In the genomic region with DNA sequence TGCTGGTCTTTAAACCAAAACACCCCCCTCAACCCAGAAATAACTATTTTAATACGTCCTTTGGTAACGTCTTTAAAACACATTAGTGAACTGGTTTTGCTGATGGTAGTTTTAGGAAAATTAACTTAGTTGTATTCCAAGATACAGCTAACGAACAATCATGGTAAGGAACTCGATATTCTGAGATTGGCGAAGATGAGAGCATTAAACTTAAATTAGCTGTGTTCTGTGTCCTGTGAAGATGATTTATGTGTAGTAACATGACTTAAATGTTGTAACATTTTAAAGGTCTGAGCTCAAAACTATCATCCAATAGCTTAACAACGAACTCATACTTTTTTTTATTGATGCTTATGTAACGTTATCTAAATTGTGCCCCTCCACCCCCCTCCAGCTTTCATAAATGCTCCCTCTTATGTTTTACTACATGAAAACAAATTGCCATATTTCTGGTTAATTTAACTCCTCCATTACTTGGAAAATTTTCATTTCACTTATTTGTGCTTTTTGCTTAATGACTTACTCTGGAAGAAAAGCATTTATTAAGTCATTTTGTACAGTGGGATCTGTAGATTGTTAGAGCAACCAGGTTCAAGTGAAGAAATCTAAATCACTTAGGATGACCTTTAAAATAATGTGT, we compare ENCODE assay signal across 9 cellular contexts. TPM values are rescaled to one million over a fixed set of nuclear protein-coding genes. Genes with fewer than 3 reads are reported as not detected.
DNase-seq lines count a peak whose midpoint lies in the region; ATAC-seq and TF ChIP-seq lines count a peak whose summit lies in the region.
"Had no signal": no experiment of that assay in that cellular context is flagged by ENCODE, and none has a peak within 500 bp of the region (broad histone marks: within the 10 kb centered on the region; RNA-seq: fewer than 3 reads in every experiment).

No MANE protein-coding gene starts in this region.

- peaks cover 28% of the 10 kb centered on the region for H3K27me3 ChIP-seq in left ventricle myocardium inferior (ENCODE audit: low read depth)
- H3K27me3 ChIP-seq in naive thymus-derived CD4-positive, alpha-beta T cell (ENCODE audit: control insufficient read depth in 2 of 2, insufficient read depth in 2 of 2, low read length in 2 of 2): no peaks in the 10 kb centered on the region
- H3K27me3 ChIP-seq in vagina: no peaks in the 10 kb centered on the region

- peak overlapping the region; percentile 38 for H3K27ac ChIP-seq in left ventricle myocardium inferior (replicated peaks)
- no peak overlapping the region for H3K27ac ChIP-seq in naive thymus-derived CD4-positive, alpha-beta T cell (ENCODE audit: low read depth, low read length)
- H3K27ac ChIP-seq in vagina: peak overlapping the region; percentile 79

- H3K4me3 Mint-ChIP-seq in brain: peak overlapping the region; percentile 82 to 94 (median 87)
- H3K4me3 Mint-ChIP-seq in naive thymus-derived CD4-positive, alpha-beta T cell: peak overlapping the region; percentile 67 to 94 (median 89)

- H3K4me1 Mint-ChIP-seq in brain: peaks cover 34% of the 10 kb centered on the region
- H3K4me1 Mint-ChIP-seq in naive thymus-derived CD4-positive, alpha-beta T cell: peaks cover 7 to 26% (median 12%) of the 10 kb centered on the region in 7 donors

- peaks cover 3% of the 10 kb centered on the region for H3K27me3 Mint-ChIP-seq in brain
- H3K27me3 Mint-ChIP-seq in naive thymus-derived CD4-positive, alpha-beta T cell: peaks cover 4 to 67% (median 7%) of the 10 kb centered on the region in 5 donors

- ATAC-seq in naive thymus-derived CD4-positive, alpha-beta T cell: no peak
- no peak for ATAC-seq in HG02588 (IDR thresholded peaks at IDR 0.05; ENCODE audit: unreplicated experiment)

- H3K36me3 Mint-ChIP-seq in brain: no peaks in the 10 kb centered on the region
- no peaks in the 10 kb centered on the region for H3K36me3 Mint-ChIP-seq in naive thymus-derived CD4-positive, alpha-beta T cell

- H3K36me3 ChIP-seq in left ventricle myocardium inferior (no peaks in the 10 kb centered on the region), vagina (no peaks in the 10 kb centered on the region)
- no peaks in the 10 kb centered on the region for H3K36me3 ChIP-seq in naive thymus-derived CD4-positive, alpha-beta T cell (ENCODE audit: control insufficient read depth in 2 of 3, insufficient read depth in 3 of 3, low read length in 3 of 3)

- peak overlapping the region in 4 of 5 experiments; percentile 75 to 89 (median 81) for H3K27ac Mint-ChIP-seq in brain
- peak overlapping the region in 7 of 9 donors; percentile 7 to 80 (median 51) for H3K27ac Mint-ChIP-seq in naive thymus-derived CD4-positive, alpha-beta T cell

- H3K9me3 Mint-ChIP-seq in brain: peaks cover 0 to 3% (median 0%) of the 10 kb centered on the region in 5 experiments
- H3K9me3 Mint-ChIP-seq in naive thymus-derived CD4-positive, alpha-beta T cell: no peaks in the 10 kb centered on the region

- TF ChIP-seq POLR2A in vagina (IDR thresholded peaks at IDR 0.05): no peak

- H3K4me1 ChIP-seq in left ventricle myocardium inferior (peaks cover 21% of the 10 kb centered on the region), vagina (peaks cover 12% of the 10 kb centered on the region)
- H3K4me1 ChIP-seq in naive thymus-derived CD4-positive, alpha-beta T cell (ENCODE audit: control insufficient read depth in 2 of 2, insufficient read depth in 2 of 2, low read length in 2 of 2): peaks cover 5 to 7% of the 10 kb centered on the region in 2 donors

- TF ChIP-seq CTCF in left ventricle myocardium inferior (IDR thresholded peaks at IDR 0.05; ENCODE audit: borderline replicate concordance): no peak
- no peak for TF ChIP-seq CTCF in brain (conservative IDR thresholded peaks at IDR 0.05)
- no peak for TF ChIP-seq CTCF in vagina (IDR thresholded peaks at IDR 0.05)

- H3K9me3 ChIP-seq in left ventricle myocardium inferior (replicated peaks): no peaks in the 10 kb centered on the region
- no peaks in the 10 kb centered on the region for H3K9me3 ChIP-seq in naive thymus-derived CD4-positive, alpha-beta T cell (ENCODE audit: control insufficient read depth in 2 of 3, low read length in 3 of 3)
- no peaks in the 10 kb centered on the region for H3K9me3 ChIP-seq in vagina

- intact Hi-C loops in left ventricle myocardium inferior (cut with micrococcal nuclease): no loop called here
- intact Hi-C loops in cardiac septum (cut with DNase I): loop anchor here (10.0 kb wide), 1 partner anchor 592 kb away; no protein-coding TSS in a partner anchor
- intact Hi-C loops in naive thymus-derived CD4-positive, alpha-beta T cell (cut with micrococcal nuclease): loop anchor here (1.0 to 10.0 kb wide), 6 partner anchors 160 to 1442 kb away; no protein-coding TSS in a partner anchor
- intact Hi-C loops in vagina (cut with DNase I): loop anchor here (10.0 kb wide), 1 partner anchor 592 kb away; no protein-coding TSS in a partner anchor

- CTCF ChIA-PET in naive thymus-derived CD4-positive, alpha-beta T cell (lab: Charles Lee): interaction anchor here (0.6 to 1.4 kb wide), 5 partner anchors 95 to 594 kb away, joined by 3 to 7 read pairs (median 4); no protein-coding TSS in a partner anchor

- no peak for DNase-seq in left ventricle myocardium inferior
- DNase-seq in cardiac septum (ENCODE audit: low spot score): no peak
- DNase-seq in naive thymus-derived CD4-positive, alpha-beta T cell: no peak
- DNase-seq in vagina (ENCODE audit: extremely low spot score in 2 of 2): no peak
- no peak for DNase-seq in SK-N-DZ (ENCODE audit: low spot score)
- DNase-seq in NCI-H1105 (lab: John Stamatoyannopoulos, UW): no peak
- DNase-seq: NCI-H187 treated with DMSO at 0.1 percent for 48 hours had no signal

- H3K4me3 ChIP-seq in left ventricle myocardium inferior: peak overlapping the region; percentile 72
- no peak overlapping the region for H3K4me3 ChIP-seq in naive thymus-derived CD4-positive, alpha-beta T cell (ENCODE audit: low read length)
- peak overlapping the region; percentile 62 for H3K4me3 ChIP-seq in vagina

- POLR2A ChIA-PET in naive thymus-derived CD4-positive, alpha-beta T cell (lab: Charles Lee): no interaction called here

RNA-seq across cellular contexts. Expression of gene SDK1, which starts 1.7 kb away (rescaled TPM):
- total RNA-seq in left ventricle myocardium inferior: 1.3 TPM
- 0.32 TPM for total RNA-seq in cardiac septum
- 62.9 TPM for polyA plus RNA-seq in brain (ENCODE audit: insufficient read depth, low read depth, low replicate concordance)
- total RNA-seq in naive thymus-derived CD4-positive, alpha-beta T cell: 1 to 10 TPM in 2 of 5 experiments, under 1 TPM in 3; 0.07 to 2.5 (median 0.54) TPM
- under 1 TPM; 0.22 to 0.58 TPM for polyA plus RNA-seq in naive thymus-derived CD4-positive, alpha-beta T cell
- 16.7 TPM for total RNA-seq in vagina
- polyA plus RNA-seq in SK-N-DZ (2014; cell fraction: cytosol; rRNA removed): 8.2 and 9.2 TPM in 2 replicates
- polyA plus RNA-seq in SK-N-DZ (2014; cell fraction: nucleus; rRNA removed): 4.0 and 6.7 TPM in 2 replicates
